19 cellular contexts compared by ENCODE assay signal in genomic region chr14:55789442-55789841, GRCh38.
DNase-seq lines count a peak whose midpoint lies in the region; ATAC-seq and TF ChIP-seq lines count a peak whose summit lies in the region.
"Had no signal": no experiment of that assay in that cellular context is flagged by ENCODE, and none has a peak within 500 bp of the region (broad histone marks: within the 10 kb centered on the region; RNA-seq: fewer than 3 reads in every experiment).

No MANE protein-coding gene starts in this region.

- ATAC-seq in aorta (ENCODE audit: low FRiP score): no peak
- ATAC-seq: SK-N-SH treated with all-trans-retinoic acid at 6 μM for 48 hours had no signal

- no peaks in the 10 kb centered on the region for H3K36me3 ChIP-seq in aorta (ENCODE audit: control insufficient read depth in 1 of 2, insufficient read depth in 2 of 2, low read length in 1 of 2)
- H3K36me3 ChIP-seq: Peyer's patch had no signal

- intact Hi-C loops in aorta (cut with DNase I): no loop called here

- WGBS in aorta, 2 donors: 94 to 97% methylated on average over 2 of the region's 2 CpGs

- H3K4me3 ChIP-seq in LNCaP clone FGC (ENCODE audit: low read depth, low read length) (no peak overlapping the region), aorta (ENCODE audit: low read length in 2 of 2) (no peak overlapping the region)
- H3K4me3 ChIP-seq: Peyer's patch had no signal

- H3K27ac ChIP-seq in aorta (ENCODE audit: low read depth in 1 of 2, low read length in 2 of 2): no peak overlapping the region
- H3K27ac ChIP-seq: Peyer's patch had no signal

- DNase-seq in LNCaP clone FGC (ENCODE audit: low read depth): peak; percentile 94
- DNase-seq in amniotic epithelial cell (ENCODE audit: low read depth): peak; percentile 50
- peak; percentile 40 for DNase-seq in fibroblast of peridontal ligament (ENCODE audit: extremely low read depth)
- peak; percentile 11 for DNase-seq in myocyte (ENCODE audit: low read depth)
- no peak for DNase-seq in aorta
- no peak for DNase-seq in NCI-H1694 (lab: John Stamatoyannopoulos, UW)
- DNase-seq in NCI-H1105 treated with DMSO at 0.1 percent for 48 hours (lab: John Stamatoyannopoulos, UW): no peak
- DNase-seq: Caco-2, DMS53, H7, Kasumi-1, MV-4-11, NCI-H1417 treated with DMSO at 0.1 percent for 48 hours, NCI-H2081, NCI-H510A treated with DMSO at 0.1 percent for 48 hours, NCI-H82, Peyer's patch, Right ventricle myocardium superior had no signal

- peaks cover 2% of the 10 kb centered on the region for H3K9me3 ChIP-seq in aorta (ENCODE audit: control insufficient read depth, low read length)
- H3K9me3 ChIP-seq: Caco-2, Peyer's patch had no signal

- no peaks in the 10 kb centered on the region for H3K4me1 ChIP-seq in aorta (ENCODE audit: control insufficient read depth in 1 of 2, insufficient read depth in 2 of 2, low read length in 2 of 2)
- H3K4me1 ChIP-seq: Caco-2, Peyer's patch had no signal

- no peaks in the 10 kb centered on the region for H3K27me3 ChIP-seq in aorta (ENCODE audit: control insufficient read depth in 1 of 2, insufficient read depth in 2 of 2, low read length in 1 of 2)
- H3K27me3 ChIP-seq: Peyer's patch had no signal

- no peak for TF ChIP-seq CTCF in LNCaP clone FGC (IDR thresholded peaks at IDR 0.05; ENCODE audit: control insufficient read depth, extremely low read depth, insufficient read depth)

Comparison
In these comparisons a context has a peak if more than half of its experiments do, and no peak if none do; other contexts are left out.
1. DNase-seq: peak in LNCaP clone FGC (single experiment), amniotic epithelial cell (single experiment), fibroblast of peridontal ligament (single experiment) and myocyte (single experiment); none in aorta (0 of 2), NCI-H1694 (single experiment) and NCI-H1105 treated with DMSO at 0.1 percent for 48 hours (single experiment).